15 cellular contexts compared by ENCODE assay signal in the genomic region with DNA sequence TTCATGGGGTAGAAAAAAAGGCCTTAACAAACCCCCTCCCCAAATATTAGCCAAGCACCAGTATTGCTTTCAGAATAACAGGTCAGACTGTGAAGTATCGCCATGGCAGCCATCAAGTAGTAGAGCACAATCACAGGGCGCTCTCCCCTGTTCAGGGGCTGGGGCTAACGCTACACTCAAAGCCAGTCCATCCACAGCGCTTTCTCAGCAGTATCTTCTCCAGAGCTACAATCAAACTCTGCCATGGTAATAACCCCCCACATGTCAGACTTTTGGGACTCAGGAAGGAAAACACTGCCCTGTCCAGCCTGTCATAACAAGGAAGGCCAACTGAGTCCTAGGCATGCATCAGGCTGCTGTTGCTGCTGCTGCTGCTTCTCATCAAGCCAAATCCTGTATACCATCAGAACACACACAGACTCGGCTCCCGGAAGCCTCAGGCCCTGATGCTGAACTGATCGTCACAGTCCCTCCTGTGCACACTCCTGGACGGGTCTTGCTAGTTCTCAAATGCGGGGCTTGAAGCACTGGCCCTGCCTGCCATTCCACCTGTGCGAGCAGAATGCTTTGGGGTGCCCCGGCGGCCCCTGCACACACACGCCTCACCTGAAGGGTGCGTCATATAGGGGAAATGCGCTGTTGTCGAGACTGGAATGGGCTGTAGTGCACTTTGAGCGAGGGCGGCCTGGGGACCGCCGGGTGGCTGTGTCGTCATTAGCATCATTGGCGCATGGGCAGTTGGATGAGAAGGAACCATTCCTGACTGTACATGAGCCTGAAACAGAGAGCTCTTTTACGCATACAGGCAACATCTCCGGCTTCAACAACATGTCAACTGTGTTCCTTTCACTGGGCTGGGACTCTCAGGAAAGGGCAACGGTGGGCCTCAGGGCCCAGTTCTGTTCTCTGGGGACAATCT. TPM values are rescaled to one million over a fixed set of nuclear protein-coding genes. Genes with fewer than 3 reads are reported as not detected.
A peak's percentile ranks its signal among the peaks of the same experiment; 100 is the strongest.
DNase-seq lines count a peak whose midpoint lies in the region; ATAC-seq and TF ChIP-seq lines count a peak whose summit lies in the region.
"Had no signal": no experiment of that assay in that cellular context is flagged by ENCODE, and none has a peak within 500 bp of the region (broad histone marks: within the 10 kb centered on the region; RNA-seq: fewer than 3 reads in every experiment).

No MANE protein-coding gene starts in this region.

- H3K4me1 Mint-ChIP-seq in activated naive CD4-positive, alpha-beta T cell treated with anti-CD3 and anti-CD28 coated beads, Interleukin-2, amount 10 ng/mL, durations not matched to agents 7 days and 5 days: peaks cover 35% of the 10 kb centered on the region
- H3K4me1 Mint-ChIP-seq in activated CD8-positive, alpha-beta T cell treated with anti-CD3 and anti-CD28 coated beads for 36 hours (ENCODE audit: low read depth): peaks cover 34% of the 10 kb centered on the region

- H3K27ac Mint-ChIP-seq in activated naive CD4-positive, alpha-beta T cell treated with anti-CD3 and anti-CD28 coated beads, Interleukin-2, amount 10 ng/mL, durations not matched to agents 7 days and 5 days: peak overlapping the region; percentile 6
- peak overlapping the region in 1 of 2 donors; percentile 93 for H3K27ac Mint-ChIP-seq in activated naive CD4-positive, alpha-beta T cell treated with anti-CD3 and anti-CD28 coated beads, Interleukin-2, amount 50 U/mL, for 72 hours
- H3K27ac Mint-ChIP-seq in activated CD8-positive, alpha-beta T cell treated with anti-CD3 and anti-CD28 coated beads for 36 hours: peak overlapping the region; percentile 16

- CTCF ChIA-PET in activated naive CD4-positive, alpha-beta T cell treated with anti-CD3 and anti-CD28 coated beads, Interleukin-2, amount 10 ng/mL, durations not matched to agents 7 days and 5 days (lab: Charles Lee): interaction anchor here (1.0 to 20.9 kb wide), 3 partner anchors 20 to 360 kb away, joined by 3 to 757 read pairs (median 13); partner anchors contain the start of gene SH2B3
- CTCF ChIA-PET in activated CD8-positive, alpha-beta T cell treated with anti-CD3 and anti-CD28 coated beads for 36 hours (lab: Charles Lee): interaction anchor here (40.2 kb wide), 1 partner anchor 49 kb away, joined by 1222 read pairs; the partner anchor contains the start of gene SH2B3

- H3K27me3 Mint-ChIP-seq in activated naive CD4-positive, alpha-beta T cell treated with anti-CD3 and anti-CD28 coated beads, Interleukin-2, amount 10 ng/mL, durations not matched to agents 7 days and 5 days: no peaks in the 10 kb centered on the region
- H3K27me3 Mint-ChIP-seq in activated CD8-positive, alpha-beta T cell treated with anti-CD3 and anti-CD28 coated beads for 36 hours: no peaks in the 10 kb centered on the region
- H3K27me3 Mint-ChIP-seq: naive B cell had no signal

- WGBS in stomach, 5 donors: 92 to 95% (median 94%) methylated on average over 19 to 25 of the region's 25 CpGs
- 89 to 93% methylated on average over 23 to 25 of the region's 25 CpGs for WGBS in thyroid gland, 2 donors

- TF ChIP-seq POLR2A in stomach (IDR thresholded peaks at IDR 0.05) (no peak), thyroid gland (IDR thresholded peaks at IDR 0.05) (no peak)

- H3K27ac ChIP-seq in stomach (no peak overlapping the region), thyroid gland (no peak overlapping the region)
- H3K27ac ChIP-seq: breast epithelium, VCaP had no signal

- H3K36me3 ChIP-seq in stomach: peaks cover 75 to 99% (median 95%) of the 10 kb centered on the region in 4 donors
- peaks cover 43 to 49% of the 10 kb centered on the region in 2 donors for H3K36me3 ChIP-seq in thyroid gland

- peaks cover 61% of the 10 kb centered on the region for H3K36me3 Mint-ChIP-seq in activated naive CD4-positive, alpha-beta T cell treated with anti-CD3 and anti-CD28 coated beads, Interleukin-2, amount 10 ng/mL, durations not matched to agents 7 days and 5 days
- H3K36me3 Mint-ChIP-seq in activated naive CD4-positive, alpha-beta T cell treated with anti-CD3 and anti-CD28 coated beads, Interleukin-2, amount 50 U/mL, for 72 hours: peaks cover 9 to 14% of the 10 kb centered on the region in 2 donors
- H3K36me3 Mint-ChIP-seq in activated CD8-positive, alpha-beta T cell treated with anti-CD3 and anti-CD28 coated beads for 36 hours (ENCODE audit: low read depth): peaks cover 23% of the 10 kb centered on the region

- DNase-seq in activated naive CD4-positive, alpha-beta T cell treated with anti-CD3 and anti-CD28 coated beads, Interleukin-2, amount 10 ng/mL, durations not matched to agents 7 days and 5 days: no peak
- no peak for DNase-seq in activated naive CD4-positive, alpha-beta T cell treated with anti-CD3 and anti-CD28 coated beads, Interleukin-2, amount 50 U/mL, for 72 hours (ENCODE audit: low spot score in 2 of 2)
- DNase-seq in activated CD8-positive, alpha-beta T cell treated with anti-CD3 and anti-CD28 coated beads for 36 hours: no peak
- peak; percentile 2 for DNase-seq in fibroblast of gingiva (ENCODE audit: low read depth)
- peak; percentile 8 for DNase-seq in stomach
- no peak for DNase-seq in thyroid gland
- DNase-seq in left colon: no peak
- DNase-seq in activated gamma-delta T cell (lab: John Stamatoyannopoulos, UW): no peak
- DNase-seq: immature natural killer cell, naive B cell, NCI-H1048, NCI-H774, SIG-M5 had no signal

- H3K4me3 ChIP-seq in stomach (no peak overlapping the region), thyroid gland (replicated peaks in 1 of 3) (no peak overlapping the region)
- H3K4me3 ChIP-seq: breast epithelium had no signal

- H3K9me3 ChIP-seq in stomach (no peaks in the 10 kb centered on the region), thyroid gland (no peaks in the 10 kb centered on the region)
- H3K9me3 ChIP-seq: breast epithelium had no signal

- H3K4me1 ChIP-seq in stomach (peaks cover 0 to 35% (median 4%) of the 10 kb centered on the region in 4 donors), thyroid gland (peaks cover 5 to 27% of the 10 kb centered on the region in 2 donors)
- H3K4me1 ChIP-seq: breast epithelium had no signal

- no peak for ATAC-seq in activated naive CD4-positive, alpha-beta T cell treated with anti-CD3 and anti-CD28 coated beads, Interleukin-2, amount 50 U/mL, for 72 hours
- ATAC-seq in activated CD8-positive, alpha-beta T cell treated with anti-CD3 and anti-CD28 coated beads for 36 hours: no peak
- ATAC-seq in left colon: no peak

- POLR2A ChIA-PET in activated CD8-positive, alpha-beta T cell treated with anti-CD3 and anti-CD28 coated beads for 36 hours (lab: Charles Lee): no interaction called here

- no peaks in the 10 kb centered on the region for H3K9me3 Mint-ChIP-seq in activated naive CD4-positive, alpha-beta T cell treated with anti-CD3 and anti-CD28 coated beads, Interleukin-2, amount 10 ng/mL, durations not matched to agents 7 days and 5 days
- no peaks in the 10 kb centered on the region for H3K9me3 Mint-ChIP-seq in activated naive CD4-positive, alpha-beta T cell treated with anti-CD3 and anti-CD28 coated beads, Interleukin-2, amount 50 U/mL, for 72 hours
- H3K9me3 Mint-ChIP-seq in activated CD8-positive, alpha-beta T cell treated with anti-CD3 and anti-CD28 coated beads for 36 hours: no peaks in the 10 kb centered on the region
- H3K9me3 Mint-ChIP-seq: immature natural killer cell, naive B cell had no signal

- no peak for TF ChIP-seq EP300 in stomach (IDR thresholded peaks at IDR 0.05)

- intact Hi-C loops in activated CD8-positive, alpha-beta T cell treated with anti-CD3 and anti-CD28 coated beads for 36 hours (cut with micrococcal nuclease): no loop called here
- intact Hi-C loops in stomach (cut with DNase I; ENCODE audit: low total_unique reads) (no loop called here), thyroid gland (cut with DNase I) (no loop called here), left colon (cut with DNase I, micrococcal nuclease) (loop anchor here in 1 of 2 donors (5.0 kb wide), 1 partner anchor 51 kb away; no protein-coding TSS in a partner anchor)

- H3K27me3 ChIP-seq in stomach: no peaks in the 10 kb centered on the region
- H3K27me3 ChIP-seq in thyroid gland: no peaks in the 10 kb centered on the region
- H3K27me3 ChIP-seq: breast epithelium had no signal

- no peak overlapping the region for H3K4me3 Mint-ChIP-seq in activated naive CD4-positive, alpha-beta T cell treated with anti-CD3 and anti-CD28 coated beads, Interleukin-2, amount 10 ng/mL, durations not matched to agents 7 days and 5 days
- H3K4me3 Mint-ChIP-seq in activated CD8-positive, alpha-beta T cell treated with anti-CD3 and anti-CD28 coated beads for 36 hours: no peak overlapping the region
- H3K4me3 Mint-ChIP-seq: immature natural killer cell, naive B cell had no signal

- TF ChIP-seq CTCF in activated CD8-positive, alpha-beta T cell treated with anti-CD3 and anti-CD28 coated beads for 36 hours (IDR thresholded peaks at IDR 0.05): no peak
- TF ChIP-seq CTCF in stomach (IDR thresholded peaks at IDR 0.05) (no peak), thyroid gland (IDR thresholded peaks at IDR 0.05) (no peak)

RNA-seq across cellular contexts. Expression of gene SH2B3, which starts 47.6 kb away (rescaled TPM):
- 10 to 100 TPM; 18.0 to 24.6 TPM for total RNA-seq in activated naive CD4-positive, alpha-beta T cell treated with anti-CD3 and anti-CD28 coated beads, Interleukin-2, amount 50 U/mL, for 72 hours
- 10 to 100 TPM; 48.7 to 52.7 TPM for total RNA-seq in activated CD8-positive, alpha-beta T cell treated with anti-CD3 and anti-CD28 coated beads for 36 hours
- total RNA-seq in stomach (10 to 100 TPM in 2 of 5 donors, 1 to 10 TPM in 3; 5.3 to 21.7 (median 9.8) TPM), thyroid gland (10 to 100 TPM; 14.1 to 36.5 (median 25.6) TPM), left colon (10 to 100 TPM; 22.9 to 27.1 TPM)
- 1 to 10 TPM; 2.5 to 8.1 (median 7.3) TPM for polyA plus RNA-seq in stomach

Comparison
In these comparisons a context has a peak if more than half of its experiments do, and no peak if none do; other contexts are left out.
1. DNase-seq: peak in fibroblast of gingiva (single experiment) and stomach (single experiment); none in activated naive CD4-positive, alpha-beta T cell treated with anti-CD3 and anti-CD28 coated beads, Interleukin-2, amount 10 ng/mL, durations not matched to agents 7 days and 5 days (single experiment), activated naive CD4-positive, alpha-beta T cell treated with anti-CD3 and anti-CD28 coated beads, Interleukin-2, amount 50 U/mL, for 72 hours (0 of 2), activated CD8-positive, alpha-beta T cell treated with anti-CD3 and anti-CD28 coated beads for 36 hours (single experiment), thyroid gland (0 of 2), left colon (0 of 2) and activated gamma-delta T cell (single experiment).